ENCODE assay signal across 1 cellular context in the genomic region with DNA sequence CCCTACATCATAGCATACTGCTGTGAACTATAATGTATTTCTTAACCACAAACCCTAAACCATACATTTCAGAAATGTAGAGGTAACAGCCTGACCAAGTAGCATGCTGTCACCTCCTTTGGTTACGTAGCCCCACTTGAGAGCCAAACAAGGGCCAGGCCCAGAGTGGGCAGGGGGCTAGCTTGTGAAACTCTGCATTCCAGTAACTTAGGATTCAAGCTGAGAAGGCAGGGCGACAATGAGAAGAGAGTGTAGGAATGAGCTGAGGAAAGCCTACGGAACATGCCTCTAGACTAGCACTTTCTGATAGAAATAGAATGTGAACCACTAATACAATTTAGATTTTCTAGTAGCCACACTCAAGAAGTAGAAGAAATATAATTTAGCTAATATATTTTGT.
TF ChIP-seq lines count a peak whose summit lies in the region.

No MANE protein-coding gene starts in this region.

TF ChIP-seq in HepG2, 621 proteins besides CTCF, POLR2A, EP300 and RAD21:
- no peak for TF ChIP-seq HCFC1 (IDR thresholded peaks at IDR 0.05; ENCODE audit: low read depth, low read length)
- TF ChIP-seq KDM5B (CRISPR knock-in tag; IDR thresholded peaks at IDR 0.05; ENCODE audit: borderline replicate concordance): no peak
- no peak for TF ChIP-seq ATF7 (IDR thresholded peaks at IDR 0.05)
- TF ChIP-seq ATF7 (CRISPR knock-in tag; IDR thresholded peaks at IDR 0.05): no peak
- TF ChIP-seq ZSCAN25 (CRISPR knock-in tag; IDR thresholded peaks at IDR 0.05): no peak
- TF ChIP-seq HES4 (CRISPR knock-in tag; IDR thresholded peaks at IDR 0.05; ENCODE audit: borderline replicate concordance): no peak
- TF ChIP-seq GTF3A (CRISPR knock-in tag; conservative IDR thresholded peaks at IDR 0.05): no peak
- TF ChIP-seq ZNF446 (CRISPR knock-in tag; IDR thresholded peaks at IDR 0.05): no peak
- no peak for TF ChIP-seq MAFK (conservative IDR thresholded peaks at IDR 0.05 in 1 of 2, IDR thresholded peaks at IDR 0.05 in 1 of 2; ENCODE audit: low read length in 2 of 2)
- TF ChIP-seq ZMYM4 (CRISPR knock-in tag; IDR thresholded peaks at IDR 0.05): no peak
- no peak for TF ChIP-seq GABPB1 (CRISPR knock-in tag; IDR thresholded peaks at IDR 0.05)
- no peak for TF ChIP-seq NFKBIZ (CRISPR knock-in tag; IDR thresholded peaks at IDR 0.05)
- TF ChIP-seq KDM2A (CRISPR knock-in tag; IDR thresholded peaks at IDR 0.05; ENCODE audit: borderline replicate concordance, low read depth): no peak
- TF ChIP-seq AGO2 (optimal IDR thresholded peaks at IDR 0.05; ENCODE audit: low read depth, low read length): no peak
- TF ChIP-seq, protein P1, sequence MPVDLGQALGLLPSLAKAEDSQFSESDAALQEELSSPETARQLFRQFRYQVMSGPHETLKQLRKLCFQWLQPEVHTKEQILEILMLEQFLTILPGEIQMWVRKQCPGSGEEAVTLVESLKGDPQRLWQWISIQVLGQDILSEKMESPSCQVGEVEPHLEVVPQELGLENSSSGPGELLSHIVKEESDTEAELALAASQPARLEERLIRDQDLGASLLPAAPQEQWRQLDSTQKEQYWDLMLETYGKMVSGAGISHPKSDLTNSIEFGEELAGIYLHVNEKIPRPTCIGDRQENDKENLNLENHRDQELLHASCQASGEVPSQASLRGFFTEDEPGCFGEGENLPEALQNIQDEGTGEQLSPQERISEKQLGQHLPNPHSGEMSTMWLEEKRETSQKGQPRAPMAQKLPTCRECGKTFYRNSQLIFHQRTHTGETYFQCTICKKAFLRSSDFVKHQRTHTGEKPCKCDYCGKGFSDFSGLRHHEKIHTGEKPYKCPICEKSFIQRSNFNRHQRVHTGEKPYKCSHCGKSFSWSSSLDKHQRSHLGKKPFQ (CRISPR knock-in tag; IDR thresholded peaks at IDR 0.05; ENCODE audit: insufficient replicate concordance): no peak
